Comparison of ENCODE assay signal across 10 cellular contexts in genomic region chr16:22977294-22977697, GRCh38.
DNase-seq lines count a peak whose midpoint lies in the region; TF ChIP-seq lines count a peak whose summit lies in the region.
"Had no signal": no experiment of that assay in that cellular context is flagged by ENCODE, and none has a peak within 500 bp of the region (broad histone marks: within the 10 kb centered on the region; RNA-seq: fewer than 3 reads in every experiment).

No MANE protein-coding gene starts in this region.

- peaks cover 30% of the 10 kb centered on the region for H3K27me3 ChIP-seq in adipocyte (replicated peaks; ENCODE audit: control insufficient read depth, insufficient read depth, low read length)

- peaks cover under 1% of the 10 kb centered on the region for H3K9me3 Mint-ChIP-seq in mesothelial cell of epicardium

- H3K9ac ChIP-seq in adipocyte (ENCODE audit: low read length), result no peak overlapping the region

- no peaks in the 10 kb centered on the region for H3K4me1 ChIP-seq in adipocyte (ENCODE audit: control insufficient read depth, insufficient read depth, low read length)

- H3K27ac Mint-ChIP-seq in mesothelial cell of epicardium, result no peak overlapping the region
- H3K27ac Mint-ChIP-seq: activated CD4-positive, alpha-beta T cell treated with anti-CD3 and anti-CD28 coated beads, Interleukin-2, amount 10 ng/mL, durations not matched to agents 24 days and 14 days had no signal

- H3K27me3 Mint-ChIP-seq in mesothelial cell of epicardium (ENCODE audit: low read depth), result peaks cover 22% of the 10 kb centered on the region

- no peaks in the 10 kb centered on the region for H3K36me3 Mint-ChIP-seq in mesothelial cell of epicardium

- no peaks in the 10 kb centered on the region for H3K4me1 Mint-ChIP-seq in mesothelial cell of epicardium
- H3K4me1 Mint-ChIP-seq: activated CD4-positive, alpha-beta T cell treated with anti-CD3 and anti-CD28 coated beads, Interleukin-2, amount 10 ng/mL, durations not matched to agents 24 days and 14 days had no signal

- no peaks in the 10 kb centered on the region for H3K36me3 ChIP-seq in adipocyte (ENCODE audit: control insufficient read depth, insufficient read depth, low read length, severe bottlenecking)

- no peak overlapping the region for H3K4me3 ChIP-seq in adipocyte (ENCODE audit: low read length)

- no peaks in the 10 kb centered on the region for H3K9me3 ChIP-seq in adipocyte (ENCODE audit: control insufficient read depth, low read length)

- no peak overlapping the region for H3K4me3 Mint-ChIP-seq in mesothelial cell of epicardium
- H3K4me3 Mint-ChIP-seq: activated CD4-positive, alpha-beta T cell treated with anti-CD3 and anti-CD28 coated beads, Interleukin-2, amount 10 ng/mL, durations not matched to agents 24 days and 14 days had no signal

- TF ChIP-seq CTCF in mesothelial cell of epicardium (IDR thresholded peaks at IDR 0.05; ENCODE audit: unreplicated experiment), result no peak

- DNase-seq in EH (ENCODE audit: low read depth), result peak; percentile 4
- peak; percentile 2 for DNase-seq in KG1 (lab: John Stamatoyannopoulos, UW)
- peak; percentile 16 for DNase-seq in adipocyte (ENCODE audit: low read depth)
- DNase-seq in medulla oblongata (ENCODE audit: extremely low spot score), result peak; percentile 15
- DNase-seq in D341Med (ENCODE audit: low spot score), result no peak
- DNase-seq in stimulated activated CD4-positive, alpha-beta T cell treated with anti-CD3 and anti-CD28 coated beads, Interleukin-15, amount 100 ng/mL, for 24 hours, result no peak
- DNase-seq in mesothelial cell of epicardium (ENCODE audit: low spot score in 2 of 2, unreplicated experiment in 2 of 2), result no peak
- DNase-seq in activated CD4-positive, alpha-beta T cell treated with anti-CD3 and anti-CD28 coated beads, Interleukin-2, amount 50 U/mL, for 1 hour, result no peak
- DNase-seq: activated CD4-positive, alpha-beta T cell treated with anti-CD3 and anti-CD28 coated beads, Interleukin-2, amount 10 ng/mL, durations not matched to agents 24 days and 14 days; NCI-H187 had no signal

Comparison
In these comparisons a context has a peak if more than half of its experiments do, and no peak if none do; other contexts are left out.
1. DNase-seq: peak in EH (single experiment), KG1 (single experiment), adipocyte (single experiment) and medulla oblongata (single experiment); none in D341Med (single experiment), stimulated activated CD4-positive, alpha-beta T cell treated with anti-CD3 and anti-CD28 coated beads, Interleukin-15, amount 100 ng/mL, for 24 hours (single experiment), mesothelial cell of epicardium (0 of 2) and activated CD4-positive, alpha-beta T cell treated with anti-CD3 and anti-CD28 coated beads, Interleukin-2, amount 50 U/mL, for 1 hour (single experiment).